In the genomic region with DNA sequence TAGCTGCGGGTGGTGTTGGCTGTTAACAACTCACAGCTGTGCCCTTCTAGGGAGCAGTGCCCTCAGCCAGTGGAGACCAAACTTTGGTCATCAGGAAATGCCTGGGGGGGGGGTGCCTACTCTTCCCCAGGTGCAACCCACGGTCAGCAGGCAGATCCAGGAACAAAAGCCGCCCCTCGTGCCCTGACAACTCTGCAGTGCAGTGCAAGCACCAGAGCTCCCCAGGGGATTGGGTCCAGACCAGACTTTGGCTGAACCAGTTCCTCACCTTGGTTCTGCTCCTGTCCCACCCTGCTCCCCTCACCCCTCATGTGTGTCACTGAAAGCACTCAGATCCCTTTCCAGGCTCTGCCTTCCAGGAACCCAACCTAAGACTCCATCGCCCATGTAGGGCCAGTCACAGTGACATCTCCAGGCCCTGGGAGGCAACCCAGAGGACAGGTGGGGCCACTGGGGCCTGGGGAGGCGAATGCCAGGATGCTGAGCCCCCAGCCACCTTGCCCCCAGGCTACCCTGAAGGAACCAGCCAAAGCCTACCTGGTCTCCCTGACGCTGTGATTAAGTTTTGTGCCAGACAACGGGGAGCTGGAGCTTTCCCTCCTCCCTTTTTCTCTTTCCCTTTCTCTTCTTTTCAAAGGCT, we compare ENCODE assay signal across 15 cellular contexts.
DNase-seq lines count a peak whose midpoint lies in the region; ATAC-seq and TF ChIP-seq lines count a peak whose summit lies in the region.
"Had no signal": no experiment of that assay in that cellular context is flagged by ENCODE, and none has a peak within 500 bp of the region (broad histone marks: within the 10 kb centered on the region; RNA-seq: fewer than 3 reads in every experiment).

No MANE protein-coding gene starts in this region.

- peaks cover 5% of the 10 kb centered on the region for H3K9me3 Mint-ChIP-seq in activated CD4-positive, alpha-beta T cell treated with anti-CD3 and anti-CD28 coated beads for 36 hours (ENCODE audit: low read depth)
- H3K9me3 Mint-ChIP-seq in endothelial cell (ENCODE audit: unreplicated experiment), result peaks cover 3% of the 10 kb centered on the region
- H3K9me3 Mint-ChIP-seq: HFFc6 had no signal

- no peaks in the 10 kb centered on the region for H3K36me3 Mint-ChIP-seq in activated CD4-positive, alpha-beta T cell treated with anti-CD3 and anti-CD28 coated beads for 36 hours (ENCODE audit: low read depth)
- H3K36me3 Mint-ChIP-seq in endothelial cell (ENCODE audit: low read depth, unreplicated experiment), result no peaks in the 10 kb centered on the region

- peaks cover 9% of the 10 kb centered on the region for H3K27me3 Mint-ChIP-seq in activated CD4-positive, alpha-beta T cell treated with anti-CD3 and anti-CD28 coated beads for 36 hours
- peaks cover 7% of the 10 kb centered on the region for H3K27me3 Mint-ChIP-seq in endothelial cell (ENCODE audit: unreplicated experiment)

- H3K36me3 ChIP-seq in HEK293 (ENCODE audit: control insufficient read depth in 2 of 2, insufficient read depth in 1 of 2, low read length in 2 of 2), result no peaks in the 10 kb centered on the region
- no peaks in the 10 kb centered on the region for H3K36me3 ChIP-seq in spleen
- H3K36me3 ChIP-seq in SJCRH30, result no peaks in the 10 kb centered on the region
- H3K36me3 ChIP-seq in WERI-Rb-1, result no peaks in the 10 kb centered on the region
- H3K36me3 ChIP-seq in esophagus squamous epithelium, result no peaks in the 10 kb centered on the region
- H3K36me3 ChIP-seq: BLaER1 had no signal

- H3K27ac ChIP-seq in HEK293 (ENCODE audit: extremely low read depth, low read depth, low read length), result no peak overlapping the region
- no peak overlapping the region for H3K27ac ChIP-seq in spleen
- no peak overlapping the region for H3K27ac ChIP-seq in SJCRH30
- H3K27ac ChIP-seq in WERI-Rb-1, result no peak overlapping the region
- H3K27ac ChIP-seq in esophagus squamous epithelium, result no peak overlapping the region
- H3K27ac ChIP-seq: BLaER1, GM23248 had no signal

- no peak overlapping the region for H3K4me3 Mint-ChIP-seq in activated CD4-positive, alpha-beta T cell treated with anti-CD3 and anti-CD28 coated beads for 36 hours
- H3K4me3 Mint-ChIP-seq in endothelial cell (ENCODE audit: unreplicated experiment), result no peak overlapping the region
- H3K4me3 Mint-ChIP-seq: HFFc6 had no signal

- H3K27me3 ChIP-seq in spleen (replicated peaks in 1 of 7), result peaks cover 0 to 58% (median 0%) of the 10 kb centered on the region in 7 donors
- H3K27me3 ChIP-seq in SJCRH30, result peaks cover 30% of the 10 kb centered on the region
- H3K27me3 ChIP-seq in WERI-Rb-1 (ENCODE audit: insufficient read depth, low read depth, severe bottlenecking), result no peaks in the 10 kb centered on the region
- H3K27me3 ChIP-seq in esophagus squamous epithelium, result peaks cover 0 to 83% (median 0%) of the 10 kb centered on the region in 4 donors
- H3K27me3 ChIP-seq: BLaER1 had no signal

- TF ChIP-seq POLR2A in spleen (IDR thresholded peaks at IDR 0.05) (no peak), esophagus squamous epithelium (IDR thresholded peaks at IDR 0.05) (no peak)

- CTCF ChIA-PET in activated CD4-positive, alpha-beta T cell treated with anti-CD3 and anti-CD28 coated beads for 36 hours (lab: Charles Lee), result no interaction called here
- CTCF ChIA-PET in HEK293 (lab: Yijun Ruan, JAX), result interaction anchor here (0.7 to 2.0 kb wide), 2 partner anchors 19 to 457 kb away, joined by 3 to 5 read pairs; no protein-coding TSS in a partner anchor

- H3K4me3 ChIP-seq in HEK293 (ENCODE audit: low read depth, low read length) (no peak overlapping the region), spleen (no peak overlapping the region), SJCRH30 (no peak overlapping the region), WERI-Rb-1 (ENCODE audit: low read depth, low read length) (no peak overlapping the region), esophagus squamous epithelium (no peak overlapping the region)
- H3K4me3 ChIP-seq: BLaER1, GM23248 had no signal

- POLR2A ChIA-PET in activated CD4-positive, alpha-beta T cell treated with anti-CD3 and anti-CD28 coated beads for 36 hours (lab: Charles Lee), result no interaction called here
- POLR2A ChIA-PET in HEK293 (lab: Yijun Ruan, JAX), result no interaction called here

- TF ChIP-seq CTCF in HEK293 (tag by site-specific recombination; IDR thresholded peaks at IDR 0.05), result no peak
- TF ChIP-seq CTCF in endothelial cell (IDR thresholded peaks at IDR 0.05; ENCODE audit: unreplicated experiment), result no peak
- TF ChIP-seq CTCF in spleen (IDR thresholded peaks at IDR 0.05 in 8 of 11, conservative IDR thresholded peaks at IDR 0.05 in 3 of 11), result no peak
- no peak for TF ChIP-seq CTCF in WERI-Rb-1 (IDR thresholded peaks at IDR 0.05; ENCODE audit: low read depth, low read length)
- no peak for TF ChIP-seq CTCF in esophagus squamous epithelium (IDR thresholded peaks at IDR 0.05)

- no peak overlapping the region for H3K27ac Mint-ChIP-seq in activated CD4-positive, alpha-beta T cell treated with anti-CD3 and anti-CD28 coated beads for 36 hours
- H3K27ac Mint-ChIP-seq in endothelial cell (ENCODE audit: unreplicated experiment), result peak overlapping the region; percentile 52
- H3K27ac Mint-ChIP-seq: HFFc6 had no signal

- no peaks in the 10 kb centered on the region for H3K9me3 ChIP-seq in HEK293 (ENCODE audit: control insufficient read depth, insufficient read depth, low read depth, low read length)
- peaks cover 0 to 14% (median 10%) of the 10 kb centered on the region in 8 donors for H3K9me3 ChIP-seq in spleen
- H3K9me3 ChIP-seq in SJCRH30 (replicated peaks), result no peaks in the 10 kb centered on the region
- H3K9me3 ChIP-seq in WERI-Rb-1 (ENCODE audit: severe bottlenecking), result peaks cover 2% of the 10 kb centered on the region
- no peaks in the 10 kb centered on the region for H3K9me3 ChIP-seq in esophagus squamous epithelium

- peak; percentile 1 for DNase-seq in activated CD4-positive, alpha-beta T cell treated with anti-CD3 and anti-CD28 coated beads for 36 hours
- DNase-seq in activated CD4-positive, alpha-beta T cell treated with anti-CD3 and anti-CD28 coated beads, Interleukin-2, amount 50 U/mL, for 48 hours, result no peak
- no peak for DNase-seq in endothelial cell (ENCODE audit: low spot score)
- peak; percentile 41 for DNase-seq in spleen
- DNase-seq in SJCRH30, result no peak
- no peak for DNase-seq in WERI-Rb-1
- DNase-seq in esophagus squamous epithelium (lab: John Stamatoyannopoulos, UW), result no peak
- DNase-seq: 8988T, DMS 273 treated with DMSO at 0.1 percent for 48 hours, GM23248, KBM-7, NCI-H1092 had no signal

- no peak for ATAC-seq in activated CD4-positive, alpha-beta T cell treated with anti-CD3 and anti-CD28 coated beads for 36 hours

- 70 to 86% (median 79%) methylated on average over 8 of the region's 8 CpGs for WGBS in spleen, 5 donors
- WGBS in esophagus squamous epithelium, 2 donors, result 53 to 62% methylated on average over 4 of the region's 8 CpGs

- H3K4me1 ChIP-seq in HEK293 (ENCODE audit: control insufficient read depth, insufficient read depth, low read length), result no peaks in the 10 kb centered on the region
- H3K4me1 ChIP-seq in spleen, result no peaks in the 10 kb centered on the region
- no peaks in the 10 kb centered on the region for H3K4me1 ChIP-seq in SJCRH30
- peaks cover 0 to 5% (median 0%) of the 10 kb centered on the region in 3 donors for H3K4me1 ChIP-seq in esophagus squamous epithelium

- no peaks in the 10 kb centered on the region for H3K4me1 Mint-ChIP-seq in activated CD4-positive, alpha-beta T cell treated with anti-CD3 and anti-CD28 coated beads for 36 hours
- peaks cover 5% of the 10 kb centered on the region for H3K4me1 Mint-ChIP-seq in endothelial cell (ENCODE audit: unreplicated experiment)

- intact Hi-C loops in activated CD4-positive, alpha-beta T cell treated with anti-CD3 and anti-CD28 coated beads for 36 hours (cut with DNase I, micrococcal nuclease), result no loop called here
- intact Hi-C loops in spleen (cut with DNase I; ENCODE audit: low total_unique reads), result no loop called here
- intact Hi-C loops in esophagus squamous epithelium (cut with DNase I), result no loop called here

TF ChIP-seq in HEK293, 187 proteins besides CTCF, POLR2A, EP300 and RAD21:
- TF ChIP-seq GLIS1 (tag by site-specific recombination; IDR thresholded peaks at IDR 0.05), result peak; percentile 67
- TF ChIP-seq ZNF138 (tag by site-specific recombination; IDR thresholded peaks at IDR 0.05; ENCODE audit: borderline replicate concordance), result no peak
- no peak for TF ChIP-seq ZNF341 (tag by site-specific recombination; IDR thresholded peaks at IDR 0.05; ENCODE audit: low read depth)
- TF ChIP-seq ZNF623 (tag by site-specific recombination; IDR thresholded peaks at IDR 0.05), result no peak

Comparison
In these comparisons a context has a peak if more than half of its experiments do, and no peak if none do; other contexts are left out.
1. DNase-seq: peak in activated CD4-positive, alpha-beta T cell treated with anti-CD3 and anti-CD28 coated beads for 36 hours (single experiment) and spleen (single experiment); none in activated CD4-positive, alpha-beta T cell treated with anti-CD3 and anti-CD28 coated beads, Interleukin-2, amount 50 U/mL, for 48 hours (0 of 2), endothelial cell (single experiment), SJCRH30 (0 of 2), WERI-Rb-1 (single experiment) and esophagus squamous epithelium (single experiment).